ENCODE assay signal across 8 cellular contexts in genomic region chr12:68587448-68587873, GRCh38. TPM values are rescaled to one million over a fixed set of nuclear protein-coding genes. Genes with fewer than 3 reads are reported as not detected.
A peak's percentile ranks its signal among the peaks of the same experiment; 100 is the strongest.
DNase-seq lines count a peak whose midpoint lies in the region; ATAC-seq, FAIRE-seq and TF ChIP-seq lines count a peak whose summit lies in the region.

No MANE protein-coding gene starts in this region.

- no peaks in the 10 kb centered on the region for H4K20me1 ChIP-seq in PC-9 (ENCODE audit: insufficient read depth)

- BruUV-seq in PC-9 (replicated peaks; lab: Mats Ljungman, UMichigan) = no TSS peak

- in situ Hi-C loops in GM13977 (cut with MboI; ENCODE audit: low pct_unique_long_range_greater_than_20kb, low sequenced_read_pairs, unreplicated experiment) = no loop called here

- TF ChIP-seq CTCF in GM13977 (IDR thresholded peaks at IDR 0.05; ENCODE audit: extremely low read depth, insufficient read depth, missing control alignments) (no peak), mucosa of descending colon (IDR thresholded peaks at IDR 0.05) (no peak), PC-9 (conservative IDR thresholded peaks at IDR 0.05) (no peak)

- POLR2A ChIA-PET in PC-9 (lab: Charles Lee; ENCODE audit: unreplicated experiment) = no interaction called here

- H3K36me3 ChIP-seq in mucosa of descending colon (ENCODE audit: low read depth) (no peaks in the 10 kb centered on the region), PC-9 (ENCODE audit: low read depth) (no peaks in the 10 kb centered on the region)

- no peak overlapping the region for H3K27ac ChIP-seq in PC-9

- intact Hi-C loops in mucosa of descending colon (cut with DNase I, micrococcal nuclease) (no loop called here), PC-9 (cut with micrococcal nuclease; ENCODE audit: unreplicated experiment) (no loop called here)

- H2AFZ ChIP-seq in PC-9 = no peak overlapping the region

- H3K9me3 ChIP-seq in mucosa of descending colon = peaks cover 20% of the 10 kb centered on the region
- peaks cover 16% of the 10 kb centered on the region for H3K9me3 ChIP-seq in PC-9 (ENCODE audit: insufficient read depth, low read depth)

- H3K79me2 ChIP-seq in PC-9 (ENCODE audit: low read depth) = no peaks in the 10 kb centered on the region

- CTCF ChIA-PET in PC-9 (lab: Charles Lee) = no interaction called here

- no peaks in the 10 kb centered on the region for H3K9me2 ChIP-seq in PC-9 (ENCODE audit: insufficient read depth)

- no peak for FAIRE-seq in frontal cortex (lab: Jason Lieb, UNC)

- H3K4me3 ChIP-seq in mucosa of descending colon = no peak overlapping the region
- H3K4me3 ChIP-seq in PC-9 = no peak overlapping the region

- H3K4me2 ChIP-seq in PC-9 = no peak overlapping the region

- no peaks in the 10 kb centered on the region for H3F3A ChIP-seq in PC-9 (ENCODE audit: insufficient read depth, low read depth)

- no peaks in the 10 kb centered on the region for H3K4me1 ChIP-seq in mucosa of descending colon (ENCODE audit: low read depth)
- H3K4me1 ChIP-seq in PC-9 (replicated peaks; ENCODE audit: insufficient read depth) = peaks cover 19% of the 10 kb centered on the region

- H3K27me3 ChIP-seq in PC-9 (ENCODE audit: insufficient read depth, low read depth) = no peaks in the 10 kb centered on the region

- ATAC-seq in HG02571 (IDR thresholded peaks at IDR 0.05; ENCODE audit: unreplicated experiment) = peak; percentile 57
- ATAC-seq in mucosa of descending colon = peak; percentile 65

- DNase-seq in GM13977 (ENCODE audit: low spot score) = peak; percentile 62
- DNase-seq in OCI-M1 (lab: John Stamatoyannopoulos, UW) = peak; percentile 82
- no peak for DNase-seq in mucosa of descending colon
- DNase-seq in PC-9 = no peak
- no peak for DNase-seq in NCI-H2107 treated with DMSO at 0.1 percent for 48 hours (lab: John Stamatoyannopoulos, UW; ENCODE audit: unreplicated experiment)
- no peak for DNase-seq in NCI-H1048 (lab: John Stamatoyannopoulos, UW)
- DNase-seq in frontal cortex (ENCODE audit: low spot score in 2 of 2) = no peak

RNA-seq across cellular contexts. Expression of gene RAP1B, which starts 23.2 kb away (rescaled TPM):
- 100 to 1,000 TPM; 158 to 182 (median 168) TPM for total RNA-seq in mucosa of descending colon
- total RNA-seq in PC-9 (2021) = 59.0 and 89.7 TPM in 2 replicates
- total RNA-seq in frontal cortex = 66.4 TPM

Comparison
In these comparisons a context has a peak if more than half of its experiments do, and no peak if none do; other contexts are left out.
1. DNase-seq: peak in GM13977 (single experiment) and OCI-M1 (single experiment); none in mucosa of descending colon (0 of 3), PC-9 (0 of 2), NCI-H2107 treated with DMSO at 0.1 percent for 48 hours (single experiment), NCI-H1048 (single experiment) and frontal cortex (0 of 2).